In the genomic region with DNA sequence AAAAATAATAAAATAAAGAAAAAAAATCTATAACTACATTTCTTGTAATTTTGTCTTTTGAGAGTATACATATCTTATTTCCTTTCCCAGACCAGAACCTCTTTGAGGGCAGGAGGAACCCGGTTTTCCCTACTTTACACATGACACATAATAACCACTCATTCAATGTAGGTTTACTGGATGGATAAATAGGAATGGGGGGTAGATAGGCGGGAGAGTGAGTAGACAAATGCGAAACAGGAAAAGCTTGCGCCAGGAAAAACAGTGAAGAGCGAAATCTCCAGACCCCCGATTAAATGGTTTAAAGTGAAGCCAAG, we compare ENCODE assay signal across 8 cellular contexts. TPM values are rescaled to one million over a fixed set of nuclear protein-coding genes. Genes with fewer than 3 reads are reported as not detected.
A peak's percentile ranks its signal among the peaks of the same experiment; 100 is the strongest.
DNase-seq lines count a peak whose midpoint lies in the region; TF ChIP-seq lines count a peak whose summit lies in the region.

No MANE protein-coding gene starts in this region.

- H3K56ac ChIP-seq in mesendoderm (ENCODE audit: low read length), result peak overlapping the region; percentile 95

- H3K4me2 ChIP-seq in mesendoderm (ENCODE audit: low read length), result peak overlapping the region; percentile 10

- H3K18ac ChIP-seq in mesendoderm (ENCODE audit: low read length), result no peak overlapping the region

- no peak overlapping the region for H3K4ac ChIP-seq in mesendoderm (ENCODE audit: low read depth, low read length)

- H4K8ac ChIP-seq in mesendoderm (ENCODE audit: low read depth, low read length), result no peak overlapping the region

- peak overlapping the region; percentile 100 for H3K27ac ChIP-seq in caudate nucleus (ENCODE audit: low read depth, low read length)
- H3K27ac ChIP-seq in mesendoderm (ENCODE audit: low read depth, low read length), result no peak overlapping the region
- peak overlapping the region; percentile 88 to 97 for H3K27ac ChIP-seq in uterus

- H3K9ac ChIP-seq in mesendoderm (ENCODE audit: low read length), result peak overlapping the region; percentile 54

- H3K27me3 Mint-ChIP-seq in activated naive CD4-positive, alpha-beta T cell treated with anti-CD3 and anti-CD28 coated beads for 36 hours (ENCODE audit: low read depth), result no peaks in the 10 kb centered on the region

- H3K36me3 ChIP-seq in mesendoderm (ENCODE audit: control insufficient read depth, insufficient read depth, low read length) (no peaks in the 10 kb centered on the region), uterus (no peaks in the 10 kb centered on the region)

- H3K4me3 Mint-ChIP-seq in activated naive CD4-positive, alpha-beta T cell treated with anti-CD3 and anti-CD28 coated beads for 36 hours, result peak overlapping the region; percentile 96

- peak overlapping the region; percentile 99 for H3K27ac Mint-ChIP-seq in activated naive CD4-positive, alpha-beta T cell treated with anti-CD3 and anti-CD28 coated beads for 36 hours

- no peak overlapping the region for H2BK120ac ChIP-seq in mesendoderm (ENCODE audit: low read depth, low read length)

- intact Hi-C loops in activated naive CD4-positive, alpha-beta T cell treated with anti-CD3 and anti-CD28 coated beads for 36 hours (cut with micrococcal nuclease), result loop anchor here (2.0 to 10.0 kb wide), 4 partner anchors 80 to 730 kb away; a partner anchor contains a TSS
- intact Hi-C loops in uterus (cut with DNase I; ENCODE audit: low total_unique reads), result no loop called here

- DNase-seq in activated naive CD4-positive, alpha-beta T cell treated with anti-CD3 and anti-CD28 coated beads for 36 hours, result no peak
- no peak for DNase-seq in activated naive CD4-positive, alpha-beta T cell (lab: John Stamatoyannopoulos, UW)
- DNase-seq in caudate nucleus (lab: John Stamatoyannopoulos, UW), result no peak
- DNase-seq in mesendoderm, result no peak
- DNase-seq in uterus, result no peak
- DNase-seq in stimulated activated CD4-positive, alpha-beta T cell treated with anti-CD3 and anti-CD28 coated beads, Interleukin-12 subunit alpha, Interleukin-12 subunit beta, amount 100 ng/mL, for 4 hours, result no peak
- no peak for DNase-seq in cerebellum (ENCODE audit: low spot score)
- DNase-seq in anterior cingulate cortex (lab: John Stamatoyannopoulos, UW), result no peak

- no peaks in the 10 kb centered on the region for H3K9me3 ChIP-seq in uterus

- no peak for TF ChIP-seq CTCF in uterus (IDR thresholded peaks at IDR 0.05)

- H3K4me3 ChIP-seq in mesendoderm (ENCODE audit: low read length) (peak overlapping the region; percentile 31), uterus (peak overlapping the region; percentile 83 to 91)

- H2BK15ac ChIP-seq in mesendoderm (replicated peaks; ENCODE audit: low read depth), result no peak overlapping the region

- H3K27me3 ChIP-seq in mesendoderm (ENCODE audit: insufficient read depth, low read length, poor library complexity) (no peaks in the 10 kb centered on the region), uterus (no peaks in the 10 kb centered on the region)

- peaks cover 13% of the 10 kb centered on the region for H3K79me1 ChIP-seq in mesendoderm (ENCODE audit: low read length)

- no peak for TF ChIP-seq POLR2A in uterus (IDR thresholded peaks at IDR 0.05)

- no peaks in the 10 kb centered on the region for H3K4me1 ChIP-seq in mesendoderm (ENCODE audit: control insufficient read depth, low read depth, low read length)
- H3K4me1 ChIP-seq in uterus, result peaks cover 0 to 11% of the 10 kb centered on the region in 2 donors

- H2AK5ac ChIP-seq in mesendoderm (ENCODE audit: low read length), result no peak overlapping the region

- no CpG with 5 or more reads among the region's 6 CpGs for WGBS in mesendoderm (ENCODE audit: extremely low coverage, insufficient coverage, low lambda C conversion rate)

- H2BK5ac ChIP-seq in mesendoderm (ENCODE audit: low read length), result no peak overlapping the region

- CTCF ChIA-PET in activated naive CD4-positive, alpha-beta T cell treated with anti-CD3 and anti-CD28 coated beads for 36 hours (lab: Charles Lee), result no interaction called here

- H3K79me2 ChIP-seq in mesendoderm (ENCODE audit: control insufficient read depth, insufficient read depth, low read length), result peaks cover 32% of the 10 kb centered on the region

- H3K23ac ChIP-seq in mesendoderm (ENCODE audit: low read length), result no peak overlapping the region

- no peaks in the 10 kb centered on the region for H3K9me3 Mint-ChIP-seq in activated naive CD4-positive, alpha-beta T cell treated with anti-CD3 and anti-CD28 coated beads for 36 hours

- no peak overlapping the region for H4K5ac ChIP-seq in mesendoderm (ENCODE audit: low read length)

- no peaks in the 10 kb centered on the region for H3K36me3 Mint-ChIP-seq in activated naive CD4-positive, alpha-beta T cell treated with anti-CD3 and anti-CD28 coated beads for 36 hours (ENCODE audit: low read depth)

- peaks cover 43% of the 10 kb centered on the region for H3K4me1 Mint-ChIP-seq in activated naive CD4-positive, alpha-beta T cell treated with anti-CD3 and anti-CD28 coated beads for 36 hours (ENCODE audit: low read depth)

RNA-seq across cellular contexts. Expression of a gene that starts 0.5 kb away (rescaled TPM):
- total RNA-seq in activated naive CD4-positive, alpha-beta T cell treated with anti-CD3 and anti-CD28 coated beads for 36 hours, result 10 to 100 TPM; 32.8 to 38.1 TPM
- polyA plus RNA-seq in mesendoderm (2013, experiment 1 of 2), result 28.3 TPM
- 26.9 TPM for polyA plus RNA-seq in mesendoderm (2013, experiment 2 of 2)
- total RNA-seq in uterus, result 10 to 100 TPM; 66.9 to 90.5 (median 77.2) TPM
- total RNA-seq in cerebellum, result 44.0 TPM

RNA-seq across cellular contexts. Expression of a gene that starts 56.6 kb away (rescaled TPM):
- not detected for total RNA-seq in activated naive CD4-positive, alpha-beta T cell treated with anti-CD3 and anti-CD28 coated beads for 36 hours
- 0.37 TPM for polyA plus RNA-seq in mesendoderm (2013, experiment 1 of 2)
- 0.48 TPM for polyA plus RNA-seq in mesendoderm (2013, experiment 2 of 2)
- total RNA-seq in uterus (not detected), cerebellum (0.54 TPM)
